ENCODE assay signal across 8 cellular contexts in genomic region chr9:34375901-34376595, GRCh38. TPM values are rescaled to one million over a fixed set of nuclear protein-coding genes. Genes with fewer than 3 reads are reported as not detected.
DNase-seq lines count a peak whose midpoint lies in the region; ATAC-seq and TF ChIP-seq lines count a peak whose summit lies in the region.

No MANE protein-coding gene starts in this region.

- peak overlapping the region; percentile 60 for H3K4me3 ChIP-seq in mesodermal cell (ENCODE audit: extremely low read depth, insufficient read depth, low read length, poor library complexity, severe bottlenecking)
- H3K4me3 ChIP-seq in suprapubic skin = peak overlapping the region; percentile 61

- TF ChIP-seq CTCF in endothelial cell (IDR thresholded peaks at IDR 0.05; ENCODE audit: unreplicated experiment) = no peak
- no peak for TF ChIP-seq CTCF in suprapubic skin (IDR thresholded peaks at IDR 0.05)

- peak overlapping the region; percentile 90 for H3K27ac Mint-ChIP-seq in endothelial cell (ENCODE audit: unreplicated experiment)

- H3K4me3 Mint-ChIP-seq in endothelial cell (ENCODE audit: unreplicated experiment) = peak overlapping the region; percentile 97

- peaks cover 4% of the 10 kb centered on the region for H3K27me3 ChIP-seq in suprapubic skin

- peaks cover 29% of the 10 kb centered on the region for H3K4me1 Mint-ChIP-seq in endothelial cell (ENCODE audit: unreplicated experiment)

- H3K9me3 ChIP-seq in mesodermal cell (ENCODE audit: control insufficient read depth, low read length) (no peaks in the 10 kb centered on the region), suprapubic skin (no peaks in the 10 kb centered on the region)

- H3K4me1 ChIP-seq in mesodermal cell (ENCODE audit: control insufficient read depth, insufficient read depth, low read length, poor library complexity, severe bottlenecking) = peaks cover 6% of the 10 kb centered on the region
- H3K4me1 ChIP-seq in suprapubic skin = peaks cover 55% of the 10 kb centered on the region

- peaks cover 24% of the 10 kb centered on the region for H3K36me3 Mint-ChIP-seq in endothelial cell (ENCODE audit: low read depth, unreplicated experiment)

- no peak overlapping the region for H3K27ac ChIP-seq in mesodermal cell (ENCODE audit: low read depth, low read length, severe bottlenecking)
- H3K27ac ChIP-seq in suprapubic skin = no peak overlapping the region

- no peak for TF ChIP-seq POLR2A in suprapubic skin (IDR thresholded peaks at IDR 0.05)

- H3K9me3 Mint-ChIP-seq in endothelial cell (ENCODE audit: unreplicated experiment) = no peaks in the 10 kb centered on the region

- H3K36me3 ChIP-seq in mesodermal cell (ENCODE audit: control insufficient read depth, insufficient read depth, low read length) (peaks cover 12% of the 10 kb centered on the region), suprapubic skin (no peaks in the 10 kb centered on the region)

- DNase-seq in activated CD4-positive, CD25-positive, alpha-beta regulatory T cell (lab: John Stamatoyannopoulos, UW) = peak in 3 of 4 experiments; percentile 12 to 24 (median 20)
- DNase-seq in MV-4-11 (lab: John Stamatoyannopoulos, UW) (peak; percentile 13), endothelial cell (ENCODE audit: low spot score) (peak; percentile 54), suprapubic skin (ENCODE audit: low spot score in 2 of 2) (no peak)
- peak; percentile 41 to 51 for DNase-seq in activated CD4-positive, alpha-beta T cell treated with anti-CD3 and anti-CD28 coated beads, Interleukin-2, amount 50 U/mL, for 48 hours

- 8 to 9% methylated on average over 18 to 20 of the region's 22 CpGs for WGBS in mesodermal cell (ENCODE audit: insufficient coverage in 2 of 2), 2 experiments
- WGBS in suprapubic skin = 50% methylated on average over 7 of the region's 22 CpGs

- peaks cover 29% of the 10 kb centered on the region for H3K27me3 Mint-ChIP-seq in endothelial cell (ENCODE audit: unreplicated experiment)

- no peak for TF ChIP-seq EP300 in suprapubic skin (IDR thresholded peaks at IDR 0.05)

- ATAC-seq in activated CD4-positive, CD25-positive, alpha-beta regulatory T cell treated with anti-CD3 and anti-CD28 coated beads, Interleukin-2, amount 50 U/mL, for 24 hours = no peak
- ATAC-seq in HG03196 (IDR thresholded peaks at IDR 0.05; ENCODE audit: unreplicated experiment) = no peak

RNA-seq across cellular contexts. Expression of gene MYORG, which starts 0.7 kb away (rescaled TPM):
- 77.0 TPM for total RNA-seq in endothelial cell (ENCODE audit: unreplicated experiment)
- polyA plus RNA-seq in mesodermal cell (2013, experiment 1 of 2) = 4.1 TPM
- 2.8 TPM for polyA plus RNA-seq in mesodermal cell (2013, experiment 2 of 2)
- 1 to 10 TPM; 5.7 to 8.8 (median 7.3) TPM for total RNA-seq in suprapubic skin

RNA-seq across cellular contexts. Expression of gene NUDT2, which starts 46.7 kb away (rescaled TPM):
- 16.8 TPM for total RNA-seq in endothelial cell (ENCODE audit: unreplicated experiment)
- polyA plus RNA-seq in mesodermal cell (2013, experiment 1 of 2) = 20.6 TPM
- polyA plus RNA-seq in mesodermal cell (2013, experiment 2 of 2) = 25.2 TPM
- 10 to 100 TPM; 13.2 to 19.7 (median 17.0) TPM for total RNA-seq in suprapubic skin

RNA-seq across cellular contexts. Expression of gene KIF24, which starts 47.0 kb away (rescaled TPM):
- total RNA-seq in endothelial cell (ENCODE audit: unreplicated experiment) = 2.2 TPM
- 4.2 TPM for polyA plus RNA-seq in mesodermal cell (2013, experiment 1 of 2)
- polyA plus RNA-seq in mesodermal cell (2013, experiment 2 of 2) = 3.6 TPM
- total RNA-seq in suprapubic skin = 1 to 10 TPM in 2 of 4 donors, under 1 TPM in 2; 0.68 to 1.4 (median 1.0) TPM

Comparison
In these comparisons a context has a peak if more than half of its experiments do, and no peak if none do; other contexts are left out.
1. DNase-seq: peak in activated CD4-positive, CD25-positive, alpha-beta regulatory T cell (3 of 4), MV-4-11 (single experiment), activated CD4-positive, alpha-beta T cell treated with anti-CD3 and anti-CD28 coated beads, Interleukin-2, amount 50 U/mL, for 48 hours (2 of 2) and endothelial cell (single experiment); none in suprapubic skin (0 of 2).